In the genomic region with DNA sequence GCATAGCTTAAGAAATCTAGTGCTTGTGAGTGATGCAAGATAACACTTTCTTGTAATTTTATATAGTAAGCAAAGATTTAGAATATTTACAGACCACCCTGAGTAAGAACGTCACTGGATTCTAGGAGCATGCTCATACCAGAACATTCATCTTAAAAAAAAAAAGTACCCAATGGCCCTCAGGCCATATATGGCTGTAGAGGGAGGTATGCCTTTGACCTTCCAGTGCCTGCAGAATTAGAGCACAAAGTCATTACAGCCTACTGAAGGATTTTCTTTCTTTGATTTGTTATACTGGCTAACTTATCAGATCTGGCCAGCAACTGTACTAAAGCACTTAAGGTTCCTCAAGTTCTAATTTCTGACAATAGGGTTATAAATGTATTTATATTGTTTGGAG, we compare ENCODE assay signal across 1 cellular context.
TF ChIP-seq lines count a peak whose summit lies in the region.

No MANE protein-coding gene starts in this region.

TF ChIP-seq in GM23338, 12 proteins besides CTCF, POLR2A, EP300 and RAD21 (continued from another document):
- TF ChIP-seq EZH2 (IDR thresholded peaks at IDR 0.05; ENCODE audit: low read depth, unreplicated experiment), result no peak
- TF ChIP-seq JUNB (IDR thresholded peaks at IDR 0.05; ENCODE audit: unreplicated experiment), result no peak
- no peak for TF ChIP-seq ZNF331 (CRISPR knock-in tag; IDR thresholded peaks at IDR 0.05; ENCODE audit: low read depth)
- TF ChIP-seq STAT1 (IDR thresholded peaks at IDR 0.05; ENCODE audit: unreplicated experiment), result no peak
- no peak for TF ChIP-seq NANOG (IDR thresholded peaks at IDR 0.05; ENCODE audit: borderline replicate concordance)
- no peak for TF ChIP-seq CREB1 (CRISPR knock-in tag; IDR thresholded peaks at IDR 0.05; ENCODE audit: low read depth)
- TF ChIP-seq ZNF114 (CRISPR knock-in tag; IDR thresholded peaks at IDR 0.05), result no peak
- TF ChIP-seq REST (IDR thresholded peaks at IDR 0.05; ENCODE audit: unreplicated experiment), result no peak
- TF ChIP-seq POLR2AphosphoS5 (IDR thresholded peaks at IDR 0.05; ENCODE audit: low read depth), result no peak
- TF ChIP-seq EZH2phosphoT487 (IDR thresholded peaks at IDR 0.05; ENCODE audit: unreplicated experiment), result no peak
- TF ChIP-seq, protein P1, sequence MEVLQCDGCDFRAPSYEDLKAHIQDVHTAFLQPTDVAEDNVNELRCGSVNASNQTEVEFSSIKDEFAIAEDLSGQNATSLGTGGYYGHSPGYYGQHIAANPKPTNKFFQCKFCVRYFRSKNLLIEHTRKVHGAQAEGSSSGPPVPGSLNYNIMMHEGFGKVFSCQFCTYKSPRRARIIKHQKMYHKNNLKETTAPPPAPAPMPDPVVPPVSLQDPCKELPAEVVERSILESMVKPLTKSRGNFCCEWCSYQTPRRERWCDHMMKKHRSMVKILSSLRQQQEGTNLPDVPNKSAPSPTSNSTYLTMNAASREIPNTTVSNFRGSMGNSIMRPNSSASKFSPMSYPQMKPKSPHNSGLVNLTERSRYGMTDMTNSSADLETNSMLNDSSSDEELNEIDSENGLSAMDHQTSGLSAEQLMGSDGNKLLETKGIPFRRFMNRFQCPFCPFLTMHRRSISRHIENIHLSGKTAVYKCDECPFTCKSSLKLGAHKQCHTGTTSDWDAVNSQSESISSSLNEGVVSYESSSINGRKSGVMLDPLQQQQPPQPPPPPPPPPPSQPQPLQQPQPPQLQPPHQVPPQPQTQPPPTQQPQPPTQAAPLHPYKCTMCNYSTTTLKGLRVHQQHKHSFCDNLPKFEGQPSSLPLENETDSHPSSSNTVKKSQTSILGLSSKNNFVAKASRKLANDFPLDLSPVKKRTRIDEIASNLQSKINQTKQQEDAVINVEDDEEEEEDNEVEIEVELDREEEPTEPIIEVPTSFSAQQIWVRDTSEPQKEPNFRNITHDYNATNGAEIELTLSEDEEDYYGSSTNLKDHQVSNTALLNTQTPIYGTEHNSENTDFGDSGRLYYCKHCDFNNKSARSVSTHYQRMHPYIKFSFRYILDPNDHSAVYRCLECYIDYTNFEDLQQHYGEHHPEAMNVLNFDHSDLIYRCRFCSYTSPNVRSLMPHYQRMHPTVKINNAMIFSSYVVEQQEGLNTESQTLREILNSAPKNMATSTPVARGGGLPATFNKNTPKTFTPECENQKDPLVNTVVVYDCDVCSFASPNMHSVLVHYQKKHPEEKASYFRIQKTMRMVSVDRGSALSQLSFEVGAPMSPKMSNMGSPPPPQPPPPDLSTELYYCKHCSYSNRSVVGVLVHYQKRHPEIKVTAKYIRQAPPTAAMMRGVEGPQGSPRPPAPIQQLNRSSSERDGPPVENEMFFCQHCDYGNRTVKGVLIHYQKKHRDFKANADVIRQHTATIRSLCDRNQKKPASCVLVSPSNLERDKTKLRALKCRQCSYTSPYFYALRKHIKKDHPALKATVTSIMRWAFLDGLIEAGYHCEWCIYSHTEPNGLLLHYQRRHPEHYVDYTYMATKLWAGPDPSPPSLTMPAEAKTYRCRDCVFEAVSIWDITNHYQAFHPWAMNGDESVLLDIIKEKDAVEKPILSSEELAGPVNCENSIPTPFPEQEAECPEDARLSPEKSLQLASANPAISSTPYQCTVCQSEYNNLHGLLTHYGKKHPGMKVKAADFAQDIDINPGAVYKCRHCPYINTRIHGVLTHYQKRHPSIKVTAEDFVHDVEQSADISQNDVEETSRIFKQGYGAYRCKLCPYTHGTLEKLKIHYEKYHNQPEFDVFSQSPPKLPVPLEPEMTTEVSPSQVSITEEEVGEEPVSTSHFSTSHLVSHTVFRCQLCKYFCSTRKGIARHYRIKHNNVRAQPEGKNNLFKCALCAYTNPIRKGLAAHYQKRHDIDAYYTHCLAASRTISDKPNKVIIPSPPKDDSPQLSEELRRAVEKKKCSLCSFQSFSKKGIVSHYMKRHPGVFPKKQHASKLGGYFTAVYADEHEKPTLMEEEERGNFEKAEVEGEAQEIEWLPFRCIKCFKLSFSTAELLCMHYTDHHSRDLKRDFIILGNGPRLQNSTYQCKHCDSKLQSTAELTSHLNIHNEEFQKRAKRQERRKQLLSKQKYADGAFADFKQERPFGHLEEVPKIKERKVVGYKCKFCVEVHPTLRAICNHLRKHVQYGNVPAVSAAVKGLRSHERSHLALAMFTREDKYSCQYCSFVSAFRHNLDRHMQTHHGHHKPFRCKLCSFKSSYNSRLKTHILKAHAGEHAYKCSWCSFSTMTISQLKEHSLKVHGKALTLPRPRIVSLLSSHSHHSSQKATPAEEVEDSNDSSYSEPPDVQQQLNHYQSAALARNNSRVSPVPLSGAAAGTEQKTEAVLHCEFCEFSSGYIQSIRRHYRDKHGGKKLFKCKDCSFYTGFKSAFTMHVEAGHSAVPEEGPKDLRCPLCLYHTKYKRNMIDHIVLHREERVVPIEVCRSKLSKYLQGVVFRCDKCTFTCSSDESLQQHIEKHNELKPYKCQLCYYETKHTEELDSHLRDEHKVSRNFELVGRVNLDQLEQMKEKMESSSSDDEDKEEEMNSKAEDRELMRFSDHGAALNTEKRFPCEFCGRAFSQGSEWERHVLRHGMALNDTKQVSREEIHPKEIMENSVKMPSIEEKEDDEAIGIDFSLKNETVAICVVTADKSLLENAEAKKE (CRISPR knock-in tag; IDR thresholded peaks at IDR 0.05), result no peak
